In genomic region chr3:9934993-9935392, GRCh38 we compare ENCODE assay signal across 9 cellular contexts. TPM values are rescaled to one million over a fixed set of nuclear protein-coding genes. Genes with fewer than 3 reads are reported as not detected.
DNase-seq lines count a peak whose midpoint lies in the region; ATAC-seq and TF ChIP-seq lines count a peak whose summit lies in the region.
"Had no signal": no experiment of that assay in that cellular context is flagged by ENCODE, and none has a peak within 500 bp of the region (broad histone marks: within the 10 kb centered on the region; RNA-seq: fewer than 3 reads in every experiment).

No MANE protein-coding gene starts in this region.

- WGBS in hepatocyte (ENCODE audit: low lambda C conversion rate, missing lambda C conversion rate) = 68% methylated on average over 4 of the region's 4 CpGs

- H2AFZ ChIP-seq in hepatocyte = no peak overlapping the region

- ATAC-seq in WTC11 = no peak
- no peak for ATAC-seq in stimulated activated naive B cell treated with anti-CD40 and anti-IgM and Interleukin-4, amounts not matched to agents 10 μg/mL and 1 μg/mL and 100 μg/mL, for 72 hours (replicated peaks)

- H3K36me3 ChIP-seq in hepatocyte (replicated peaks; ENCODE audit: insufficient read depth, low read depth) = no peaks in the 10 kb centered on the region

- H3K27me3 ChIP-seq in hepatocyte = no peaks in the 10 kb centered on the region

- no peak overlapping the region for H3K27ac ChIP-seq in hepatocyte

- CTCF ChIA-PET in WTC11 (lab: Charles Lee) = interaction anchor here (5.5 kb wide), 1 partner anchor 13 kb away, joined by 143 read pairs; no protein-coding TSS in a partner anchor

- POLR2A ChIA-PET in WTC11 (lab: Charles Lee) = interaction anchor here (1.1 kb wide), 1 partner anchor 11 kb away, joined by 6 read pairs; no protein-coding TSS in a partner anchor

- no peaks in the 10 kb centered on the region for H4K20me1 ChIP-seq in hepatocyte (ENCODE audit: insufficient read depth, poor library complexity, severe bottlenecking)

- peaks cover 26% of the 10 kb centered on the region for H3K79me2 ChIP-seq in hepatocyte

- H3K4me2 ChIP-seq in hepatocyte = peak overlapping the region; percentile 99

- H3K4me3 Mint-ChIP-seq in T-helper 2 cell treated with Interferon-gamma antibody and Interleukin-4, amounts not matched to agents 5 μg/mL and 100 μg/mL, for 36 hours = peak overlapping the region; percentile 99
- H3K4me3 Mint-ChIP-seq in WTC11 = peak overlapping the region; percentile 93
- H3K4me3 Mint-ChIP-seq in stimulated activated naive B cell treated with anti-CD40 and anti-IgM and Interleukin-4, amounts not matched to agents 10 μg/mL and 1 μg/mL and 100 μg/mL, for 72 hours = peak overlapping the region; percentile 96 to 99

- H3K36me3 Mint-ChIP-seq in T-helper 2 cell treated with Interferon-gamma antibody and Interleukin-4, amounts not matched to agents 5 μg/mL and 100 μg/mL, for 36 hours (ENCODE audit: low read depth) = peaks cover 6% of the 10 kb centered on the region
- peaks cover 30% of the 10 kb centered on the region for H3K36me3 Mint-ChIP-seq in WTC11
- peaks cover 26 to 27% of the 10 kb centered on the region in 2 donors for H3K36me3 Mint-ChIP-seq in stimulated activated naive B cell treated with anti-CD40 and anti-IgM and Interleukin-4, amounts not matched to agents 10 μg/mL and 1 μg/mL and 100 μg/mL, for 72 hours

- no peaks in the 10 kb centered on the region for H3K9me3 Mint-ChIP-seq in T-helper 2 cell treated with Interferon-gamma antibody and Interleukin-4, amounts not matched to agents 5 μg/mL and 100 μg/mL, for 36 hours
- H3K9me3 Mint-ChIP-seq in WTC11 = peaks cover 8% of the 10 kb centered on the region; the same call in 1 of the 2 replicates
- H3K9me3 Mint-ChIP-seq in stimulated activated naive B cell treated with anti-CD40 and anti-IgM and Interleukin-4, amounts not matched to agents 10 μg/mL and 1 μg/mL and 100 μg/mL, for 72 hours = no peaks in the 10 kb centered on the region

- DNase-seq in T-helper 2 cell treated with Interferon-gamma antibody and Interleukin-4, amounts not matched to agents 5 μg/mL and 100 μg/mL, for 36 hours (ENCODE audit: low spot score) = no peak
- DNase-seq in T-helper 2 cell = no peak
- no peak for DNase-seq in WTC11 (ENCODE audit: low spot score)
- no peak for DNase-seq in hepatocyte (ENCODE audit: low spot score)
- DNase-seq in stimulated activated naive B cell treated with anti-CD40 and anti-IgM and Interleukin-4, amounts not matched to agents 10 μg/mL and 1 μg/mL and 100 μg/mL, for 72 hours = no peak
- DNase-seq in islet precursor cell = no peak
- no peak for DNase-seq in activated CD8-positive, alpha-beta memory T cell treated with anti-CD3 and anti-CD28 coated beads, Interleukin-2, amount 50 U/mL, for 48 hours
- no peak for DNase-seq in NCI-H1436 treated with DMSO at 0.1 percent for 48 hours (lab: John Stamatoyannopoulos, UW)
- DNase-seq: NCI-H2081 treated with DMSO at 0.1 percent for 48 hours had no signal

- H3K4me1 ChIP-seq in hepatocyte (ENCODE audit: insufficient read depth) = peaks cover 29% of the 10 kb centered on the region

- no peak overlapping the region for H3K4me3 ChIP-seq in hepatocyte

- H3K9me3 ChIP-seq in hepatocyte (ENCODE audit: low read depth) = no peaks in the 10 kb centered on the region

- peaks cover 24% of the 10 kb centered on the region for H3K4me1 Mint-ChIP-seq in T-helper 2 cell treated with Interferon-gamma antibody and Interleukin-4, amounts not matched to agents 5 μg/mL and 100 μg/mL, for 36 hours (ENCODE audit: low read depth)
- peaks cover 14% of the 10 kb centered on the region for H3K4me1 Mint-ChIP-seq in WTC11
- peaks cover 21 to 36% of the 10 kb centered on the region in 2 donors for H3K4me1 Mint-ChIP-seq in stimulated activated naive B cell treated with anti-CD40 and anti-IgM and Interleukin-4, amounts not matched to agents 10 μg/mL and 1 μg/mL and 100 μg/mL, for 72 hours

- no peaks in the 10 kb centered on the region for H3K9me2 ChIP-seq in hepatocyte (replicated peaks; ENCODE audit: insufficient read depth)

- H3K27ac Mint-ChIP-seq in T-helper 2 cell treated with Interferon-gamma antibody and Interleukin-4, amounts not matched to agents 5 μg/mL and 100 μg/mL, for 36 hours = peak overlapping the region; percentile 97
- H3K27ac Mint-ChIP-seq in WTC11 = 0 out of 2 replicates have a peak overlapping the region, but pooled peaks have one; percentile 1
- H3K27ac Mint-ChIP-seq in stimulated activated naive B cell treated with anti-CD40 and anti-IgM and Interleukin-4, amounts not matched to agents 10 μg/mL and 1 μg/mL and 100 μg/mL, for 72 hours = peak overlapping the region; percentile 98

- no peaks in the 10 kb centered on the region for H3K27me3 Mint-ChIP-seq in T-helper 2 cell treated with Interferon-gamma antibody and Interleukin-4, amounts not matched to agents 5 μg/mL and 100 μg/mL, for 36 hours (ENCODE audit: low read depth)
- peaks cover 10% of the 10 kb centered on the region for H3K27me3 Mint-ChIP-seq in WTC11 (ENCODE audit: low read depth)
- no peaks in the 10 kb centered on the region for H3K27me3 Mint-ChIP-seq in stimulated activated naive B cell treated with anti-CD40 and anti-IgM and Interleukin-4, amounts not matched to agents 10 μg/mL and 1 μg/mL and 100 μg/mL, for 72 hours

- TF ChIP-seq CTCF in WTC11 (IDR thresholded peaks at IDR 0.05) (no peak), hepatocyte (IDR thresholded peaks at IDR 0.05; ENCODE audit: poor library complexity) (no peak)

TF ChIP-seq in WTC11, 78 proteins besides CTCF, POLR2A, EP300 and RAD21 (continues in another document):
- no peak for TF ChIP-seq ATF2 (CRISPR knock-in tag; IDR thresholded peaks at IDR 0.05; ENCODE audit: borderline replicate concordance, low read depth)
- no peak for TF ChIP-seq RORB (CRISPR knock-in tag; IDR thresholded peaks at IDR 0.05)
- TF ChIP-seq FOXK1 (CRISPR knock-in tag; IDR thresholded peaks at IDR 0.05) = no peak
- no peak for TF ChIP-seq ZNF396 (CRISPR knock-in tag; IDR thresholded peaks at IDR 0.05; ENCODE audit: borderline replicate concordance)
- no peak for TF ChIP-seq TCF7 (CRISPR knock-in tag; IDR thresholded peaks at IDR 0.05; ENCODE audit: low read depth)
- no peak for TF ChIP-seq RELA (CRISPR knock-in tag; IDR thresholded peaks at IDR 0.05; ENCODE audit: borderline replicate concordance)
- TF ChIP-seq, protein P1, sequence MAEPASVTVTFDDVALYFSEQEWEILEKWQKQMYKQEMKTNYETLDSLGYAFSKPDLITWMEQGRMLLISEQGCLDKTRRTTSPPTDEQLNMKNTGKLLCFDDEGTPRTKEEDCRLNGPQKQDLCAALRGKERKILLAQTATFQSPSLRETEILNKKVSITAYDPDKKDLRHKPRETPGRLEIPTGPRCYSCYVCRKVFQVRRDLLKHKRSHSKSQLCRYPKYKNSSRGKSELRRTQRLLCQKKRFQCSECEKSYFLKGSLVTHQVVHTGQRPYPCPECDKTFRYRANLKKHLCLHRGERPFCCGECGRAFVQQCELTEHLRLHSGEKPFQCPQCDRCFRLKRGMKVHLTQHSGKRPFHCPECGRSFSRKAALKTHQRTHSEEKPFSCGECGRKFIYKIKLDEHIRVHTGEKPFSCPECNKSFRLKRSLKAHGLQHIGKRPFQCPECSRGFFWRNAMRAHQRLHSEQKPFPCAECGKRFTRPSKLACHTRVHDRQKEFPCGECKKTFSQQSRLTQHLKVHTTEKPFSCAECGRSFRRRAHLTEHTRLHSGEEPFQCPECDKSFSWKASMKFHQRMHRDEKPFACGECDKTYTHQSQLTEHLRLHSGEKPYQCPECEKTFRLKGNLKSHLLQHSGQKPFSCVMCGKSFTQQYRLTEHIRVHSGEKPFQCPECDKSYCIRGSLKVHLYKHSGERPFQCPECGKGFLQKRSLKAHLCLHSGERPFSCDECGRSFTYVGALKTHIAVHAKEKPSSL (CRISPR knock-in tag; conservative IDR thresholded peaks at IDR 0.05) = no peak

RNA-seq across cellular contexts. Expression of gene CRELD1, which starts 1.4 kb away (rescaled TPM):
- total RNA-seq in WTC11 (2021) (18.8 to 36.2 TPM (median 35.9 TPM) in 3 replicates), hepatocyte (40.5 and 43.9 TPM in 2 replicates)
- 82.9 and 83.6 TPM in 2 replicates for polyA plus RNA-seq in hepatocyte

RNA-seq across cellular contexts. Expression of gene PRRT3, which starts 17.2 kb away (rescaled TPM):
- 9.2 to 11.5 TPM (median 11.4 TPM) in 3 replicates for total RNA-seq in WTC11 (2021)
- 1.1 and 2.5 TPM in 2 replicates for total RNA-seq in hepatocyte
- 2.0 and 4.0 TPM in 2 replicates for polyA plus RNA-seq in hepatocyte

RNA-seq across cellular contexts. Expression of gene IL17RC, which starts 18.1 kb away (rescaled TPM):
- total RNA-seq in WTC11 (2021) (10.1 to 11.8 TPM (median 10.2 TPM) in 3 replicates), hepatocyte (27.3 and 39.4 TPM in 2 replicates)
- 47.8 and 48.5 TPM in 2 replicates for polyA plus RNA-seq in hepatocyte

RNA-seq across cellular contexts. Expression of gene IL17RE, which starts 32.3 kb away (rescaled TPM):
- total RNA-seq in WTC11 (2021) = 3.0 to 4.2 TPM (median 4.0 TPM) in 3 replicates
- total RNA-seq in hepatocyte = 9.1 and 10.2 TPM in 2 replicates
- 6.3 and 6.8 TPM in 2 replicates for polyA plus RNA-seq in hepatocyte

RNA-seq across cellular contexts. Expression of gene JAGN1, which starts 44.6 kb away (rescaled TPM):
- total RNA-seq in WTC11 (2021) (25.6 to 30.1 TPM (median 28.7 TPM) in 3 replicates), hepatocyte (61.4 and 73.8 TPM in 2 replicates)
- 70.2 and 83.5 TPM in 2 replicates for polyA plus RNA-seq in hepatocyte

Comparison
In these comparisons a context has a peak if more than half of its experiments do, and no peak if none do; other contexts are left out.
1. H3K27ac Mint-ChIP-seq: peak in every context shown above with its lines; median percentile 98 in stimulated activated naive B cell treated with anti-CD40 and anti-IgM and Interleukin-4, amounts not matched to agents 10 μg/mL and 1 μg/mL and 100 μg/mL, for 72 hours; 97 in T-helper 2 cell treated with Interferon-gamma antibody and Interleukin-4, amounts not matched to agents 5 μg/mL and 100 μg/mL, for 36 hours; 1 in WTC11.